ENCODE assay signal across 1 cellular context in the genomic region with DNA sequence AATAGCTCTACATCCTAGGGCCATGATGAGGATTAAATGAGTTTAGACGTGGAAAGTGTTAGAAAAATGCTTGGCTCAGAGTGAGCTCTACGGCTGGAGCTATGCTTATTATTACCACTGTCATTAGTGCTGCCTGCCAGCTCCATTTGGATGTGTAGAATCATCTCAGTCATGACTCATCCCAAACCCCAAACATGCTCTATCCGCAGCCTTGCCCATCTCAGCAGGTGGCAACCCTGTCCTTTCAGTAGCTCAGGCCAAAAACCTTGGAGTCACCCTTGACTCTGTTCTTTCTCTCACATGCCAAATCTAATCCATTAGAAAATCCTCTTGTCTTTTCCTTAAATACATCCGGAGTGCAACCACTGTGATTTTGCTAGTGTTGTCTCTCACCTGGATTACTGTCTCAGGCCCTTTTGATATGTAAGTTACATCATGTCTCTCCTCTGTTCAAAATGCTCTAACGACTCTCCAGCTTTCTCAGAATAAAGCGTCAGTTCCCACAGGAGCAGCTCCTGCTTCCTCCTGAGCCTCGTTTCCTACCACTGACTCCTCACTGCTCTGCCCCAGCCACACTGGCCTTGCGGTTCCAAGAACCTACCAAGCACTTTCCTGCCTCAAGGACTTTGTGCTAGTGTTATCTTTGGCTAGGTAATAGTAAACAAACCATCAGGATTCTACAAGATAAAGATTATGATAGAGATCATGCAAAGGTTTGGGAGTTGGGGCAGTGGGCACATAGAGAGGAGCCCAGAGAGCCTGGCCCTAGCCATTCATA.
TF ChIP-seq lines count a peak whose summit lies in the region.

No MANE protein-coding gene starts in this region.

TF ChIP-seq in H1, 55 proteins besides CTCF, POLR2A, EP300 and RAD21:
- TF ChIP-seq, protein P1, sequence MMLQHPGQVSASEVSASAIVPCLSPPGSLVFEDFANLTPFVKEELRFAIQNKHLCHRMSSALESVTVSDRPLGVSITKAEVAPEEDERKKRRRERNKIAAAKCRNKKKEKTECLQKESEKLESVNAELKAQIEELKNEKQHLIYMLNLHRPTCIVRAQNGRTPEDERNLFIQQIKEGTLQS (IDR thresholded peaks at IDR 0.05; ENCODE audit: insufficient read depth, low read depth, low read length): no peak
- TF ChIP-seq GABPA (IDR thresholded peaks at IDR 0.05; ENCODE audit: borderline replicate concordance, insufficient read depth, low read length) (no peak), POU5F1 (IDR thresholded peaks at IDR 0.05; ENCODE audit: low read depth, low read length) (no peak), RBBP5 (IDR thresholded peaks at IDR 0.05; ENCODE audit: borderline replicate concordance, low read depth, low read length) (no peak), CHD2 (IDR thresholded peaks at IDR 0.05; ENCODE audit: low read length) (no peak), YY1 (IDR thresholded peaks at IDR 0.05; ENCODE audit: low read depth, low read length) (no peak), MAFK (IDR thresholded peaks at IDR 0.05; ENCODE audit: low read depth, low read length) (no peak), KDM5A (IDR thresholded peaks at IDR 0.05; ENCODE audit: low read length) (no peak), SRF (IDR thresholded peaks at IDR 0.05; ENCODE audit: low read depth, low read length) (no peak), FOSL1 (IDR thresholded peaks at IDR 0.05; ENCODE audit: insufficient read depth, low read depth, low read length) (no peak), TEAD4 (IDR thresholded peaks at IDR 0.05; ENCODE audit: low read depth, low read length) (no peak)
- TF ChIP-seq, protein P2, sequence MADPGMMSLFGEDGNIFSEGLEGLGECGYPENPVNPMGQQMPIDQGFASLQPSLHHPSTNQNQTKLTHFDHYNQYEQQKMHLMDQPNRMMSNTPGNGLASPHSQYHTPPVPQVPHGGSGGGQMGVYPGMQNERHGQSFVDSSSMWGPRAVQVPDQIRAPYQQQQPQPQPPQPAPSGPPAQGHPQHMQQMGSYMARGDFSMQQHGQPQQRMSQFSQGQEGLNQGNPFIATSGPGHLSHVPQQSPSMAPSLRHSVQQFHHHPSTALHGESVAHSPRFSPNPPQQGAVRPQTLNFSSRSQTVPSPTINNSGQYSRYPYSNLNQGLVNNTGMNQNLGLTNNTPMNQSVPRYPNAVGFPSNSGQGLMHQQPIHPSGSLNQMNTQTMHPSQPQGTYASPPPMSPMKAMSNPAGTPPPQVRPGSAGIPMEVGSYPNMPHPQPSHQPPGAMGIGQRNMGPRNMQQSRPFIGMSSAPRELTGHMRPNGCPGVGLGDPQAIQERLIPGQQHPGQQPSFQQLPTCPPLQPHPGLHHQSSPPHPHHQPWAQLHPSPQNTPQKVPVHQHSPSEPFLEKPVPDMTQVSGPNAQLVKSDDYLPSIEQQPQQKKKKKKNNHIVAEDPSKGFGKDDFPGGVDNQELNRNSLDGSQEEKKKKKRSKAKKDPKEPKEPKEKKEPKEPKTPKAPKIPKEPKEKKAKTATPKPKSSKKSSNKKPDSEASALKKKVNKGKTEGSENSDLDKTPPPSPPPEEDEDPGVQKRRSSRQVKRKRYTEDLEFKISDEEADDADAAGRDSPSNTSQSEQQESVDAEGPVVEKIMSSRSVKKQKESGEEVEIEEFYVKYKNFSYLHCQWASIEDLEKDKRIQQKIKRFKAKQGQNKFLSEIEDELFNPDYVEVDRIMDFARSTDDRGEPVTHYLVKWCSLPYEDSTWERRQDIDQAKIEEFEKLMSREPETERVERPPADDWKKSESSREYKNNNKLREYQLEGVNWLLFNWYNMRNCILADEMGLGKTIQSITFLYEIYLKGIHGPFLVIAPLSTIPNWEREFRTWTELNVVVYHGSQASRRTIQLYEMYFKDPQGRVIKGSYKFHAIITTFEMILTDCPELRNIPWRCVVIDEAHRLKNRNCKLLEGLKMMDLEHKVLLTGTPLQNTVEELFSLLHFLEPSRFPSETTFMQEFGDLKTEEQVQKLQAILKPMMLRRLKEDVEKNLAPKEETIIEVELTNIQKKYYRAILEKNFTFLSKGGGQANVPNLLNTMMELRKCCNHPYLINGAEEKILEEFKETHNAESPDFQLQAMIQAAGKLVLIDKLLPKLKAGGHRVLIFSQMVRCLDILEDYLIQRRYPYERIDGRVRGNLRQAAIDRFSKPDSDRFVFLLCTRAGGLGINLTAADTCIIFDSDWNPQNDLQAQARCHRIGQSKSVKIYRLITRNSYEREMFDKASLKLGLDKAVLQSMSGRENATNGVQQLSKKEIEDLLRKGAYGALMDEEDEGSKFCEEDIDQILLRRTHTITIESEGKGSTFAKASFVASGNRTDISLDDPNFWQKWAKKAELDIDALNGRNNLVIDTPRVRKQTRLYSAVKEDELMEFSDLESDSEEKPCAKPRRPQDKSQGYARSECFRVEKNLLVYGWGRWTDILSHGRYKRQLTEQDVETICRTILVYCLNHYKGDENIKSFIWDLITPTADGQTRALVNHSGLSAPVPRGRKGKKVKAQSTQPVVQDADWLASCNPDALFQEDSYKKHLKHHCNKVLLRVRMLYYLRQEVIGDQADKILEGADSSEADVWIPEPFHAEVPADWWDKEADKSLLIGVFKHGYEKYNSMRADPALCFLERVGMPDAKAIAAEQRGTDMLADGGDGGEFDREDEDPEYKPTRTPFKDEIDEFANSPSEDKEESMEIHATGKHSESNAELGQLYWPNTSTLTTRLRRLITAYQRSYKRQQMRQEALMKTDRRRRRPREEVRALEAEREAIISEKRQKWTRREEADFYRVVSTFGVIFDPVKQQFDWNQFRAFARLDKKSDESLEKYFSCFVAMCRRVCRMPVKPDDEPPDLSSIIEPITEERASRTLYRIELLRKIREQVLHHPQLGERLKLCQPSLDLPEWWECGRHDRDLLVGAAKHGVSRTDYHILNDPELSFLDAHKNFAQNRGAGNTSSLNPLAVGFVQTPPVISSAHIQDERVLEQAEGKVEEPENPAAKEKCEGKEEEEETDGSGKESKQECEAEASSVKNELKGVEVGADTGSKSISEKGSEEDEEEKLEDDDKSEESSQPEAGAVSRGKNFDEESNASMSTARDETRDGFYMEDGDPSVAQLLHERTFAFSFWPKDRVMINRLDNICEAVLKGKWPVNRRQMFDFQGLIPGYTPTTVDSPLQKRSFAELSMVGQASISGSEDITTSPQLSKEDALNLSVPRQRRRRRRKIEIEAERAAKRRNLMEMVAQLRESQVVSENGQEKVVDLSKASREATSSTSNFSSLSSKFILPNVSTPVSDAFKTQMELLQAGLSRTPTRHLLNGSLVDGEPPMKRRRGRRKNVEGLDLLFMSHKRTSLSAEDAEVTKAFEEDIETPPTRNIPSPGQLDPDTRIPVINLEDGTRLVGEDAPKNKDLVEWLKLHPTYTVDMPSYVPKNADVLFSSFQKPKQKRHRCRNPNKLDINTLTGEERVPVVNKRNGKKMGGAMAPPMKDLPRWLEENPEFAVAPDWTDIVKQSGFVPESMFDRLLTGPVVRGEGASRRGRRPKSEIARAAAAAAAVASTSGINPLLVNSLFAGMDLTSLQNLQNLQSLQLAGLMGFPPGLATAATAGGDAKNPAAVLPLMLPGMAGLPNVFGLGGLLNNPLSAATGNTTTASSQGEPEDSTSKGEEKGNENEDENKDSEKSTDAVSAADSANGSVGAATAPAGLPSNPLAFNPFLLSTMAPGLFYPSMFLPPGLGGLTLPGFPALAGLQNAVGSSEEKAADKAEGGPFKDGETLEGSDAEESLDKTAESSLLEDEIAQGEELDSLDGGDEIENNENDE (IDR thresholded peaks at IDR 0.05; ENCODE audit: insufficient replicate concordance, low read length): no peak
TF ChIP-seq in H1: peak in this region for 0.
